Comparison of ENCODE assay signal across 9 cellular contexts in the genomic region with DNA sequence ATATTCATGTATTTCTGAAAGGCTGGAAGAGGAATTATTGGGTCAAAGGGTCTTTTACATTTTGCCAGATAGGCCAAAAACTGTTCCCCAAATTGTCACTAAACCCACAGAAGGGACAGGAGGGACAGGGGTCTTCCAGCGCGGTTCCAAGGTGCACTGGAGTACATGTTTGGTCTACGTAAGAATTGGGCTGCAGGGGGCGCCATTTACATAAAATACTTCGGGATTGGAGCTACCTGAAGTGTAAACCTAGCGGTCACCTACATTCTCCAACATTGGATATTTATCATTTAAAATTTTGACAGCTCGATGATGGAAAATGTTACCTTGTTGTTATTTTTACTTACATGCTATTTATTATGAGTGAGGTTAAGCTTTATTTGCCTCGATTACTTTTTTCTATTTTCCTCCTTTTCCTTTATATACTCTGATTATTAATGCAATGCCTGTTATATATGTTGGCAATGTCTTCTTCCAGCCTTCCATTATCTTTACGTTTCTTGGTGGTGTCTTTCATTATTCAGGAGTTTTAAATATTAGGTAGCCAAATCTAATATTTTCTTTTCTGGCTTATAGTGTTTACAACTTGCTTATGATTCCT. TPM values are rescaled to one million over a fixed set of nuclear protein-coding genes. Genes with fewer than 3 reads are reported as not detected.
DNase-seq lines count a peak whose midpoint lies in the region; ATAC-seq and TF ChIP-seq lines count a peak whose summit lies in the region.
"Had no signal": no experiment of that assay in that cellular context is flagged by ENCODE, and none has a peak within 500 bp of the region (broad histone marks: within the 10 kb centered on the region; RNA-seq: fewer than 3 reads in every experiment).

No MANE protein-coding gene starts in this region.

- H3K4me3 ChIP-seq in colonic mucosa: no peak overlapping the region
- H3K4me3 ChIP-seq: thyroid gland had no signal

- intact Hi-C loops in colonic mucosa (cut with DNase I): loop anchor here (5.0 kb wide), 1 partner anchor 396 kb away; no protein-coding TSS in a partner anchor

- H3K27ac ChIP-seq in colonic mucosa: no peak overlapping the region

- H3K36me3 ChIP-seq in colonic mucosa: no peaks in the 10 kb centered on the region
- H3K36me3 ChIP-seq: thyroid gland had no signal

- DNase-seq in CD1c-positive myeloid dendritic cell (ENCODE audit: extremely low spot score): peak; percentile 50
- DNase-seq in NCI-H2107 treated with DMSO at 0.1 percent for 48 hours (lab: John Stamatoyannopoulos, UW; ENCODE audit: unreplicated experiment): peak; percentile 28
- DNase-seq in colonic mucosa: no peak
- DNase-seq in NCI-H524 treated with DMSO at 0.1 percent for 48 hours (lab: John Stamatoyannopoulos, UW): no peak
- no peak for DNase-seq in NCI-H2029 treated with DMSO at 0.1 percent for 48 hours (lab: John Stamatoyannopoulos, UW)
- no peak for DNase-seq in germinal center (ENCODE audit: low spot score)

- no peak overlapping the region for H3K9ac ChIP-seq in colonic mucosa (ENCODE audit: low read depth in 2 of 2, low read length in 2 of 2)

- TF ChIP-seq CTCF in colonic mucosa (IDR thresholded peaks at IDR 0.05): peak; percentile 18

- ATAC-seq in GM19023 (IDR thresholded peaks at IDR 0.05; ENCODE audit: unreplicated experiment) (peak; percentile 82), GM21390 (IDR thresholded peaks at IDR 0.05; ENCODE audit: unreplicated experiment) (no peak)

- peaks cover 7% of the 10 kb centered on the region for H3K27me3 ChIP-seq in colonic mucosa
- H3K27me3 ChIP-seq: thyroid gland had no signal

- no peaks in the 10 kb centered on the region for H3K9me3 ChIP-seq in colonic mucosa
- H3K9me3 ChIP-seq: thyroid gland had no signal

- H3K4me1 ChIP-seq in colonic mucosa: no peaks in the 10 kb centered on the region

RNA-seq across cellular contexts. Expression of a gene that starts 43.0 kb away (rescaled TPM):
- under 1 TPM in 1 of 2 donors, not detected in 1; 0.08 TPM for total RNA-seq in colonic mucosa

Comparison
In these comparisons a context has a peak if more than half of its experiments do, and no peak if none do; other contexts are left out.
1. DNase-seq: peak in CD1c-positive myeloid dendritic cell (single experiment) and NCI-H2107 treated with DMSO at 0.1 percent for 48 hours (single experiment); none in colonic mucosa (single experiment), NCI-H524 treated with DMSO at 0.1 percent for 48 hours (single experiment), NCI-H2029 treated with DMSO at 0.1 percent for 48 hours (single experiment) and germinal center (single experiment).